ENCODE assay signal across 8 cellular contexts in genomic region chrX:130170752-130171445, GRCh38.
DNase-seq lines count a peak whose midpoint lies in the region; ATAC-seq and TF ChIP-seq lines count a peak whose summit lies in the region.

No MANE protein-coding gene starts in this region.

- no peak overlapping the region for H3K27ac ChIP-seq in ACC112 (ENCODE audit: low read depth, low read length)

- H3K36me3 Mint-ChIP-seq in stimulated activated memory B cell treated with anti-CD40 and anti-IgM and Interleukin-4, amounts not matched to agents 10 μg/mL and 1 μg/mL and 100 μg/mL, for 72 hours: no peaks in the 10 kb centered on the region

- DNase-seq in NCI-H226 (peak; percentile 65), midbrain (lab: John Stamatoyannopoulos, UW) (peak; percentile 89)
- DNase-seq in activated CD4-positive, alpha-beta T cell treated with anti-CD3 and anti-CD28 coated beads, Interleukin-2, amount 50 U/mL, for 48 hours: peak; percentile 60 to 71
- DNase-seq in effector CD4-positive, alpha-beta T cell: peak; percentile 52

- H3K4me3 ChIP-seq in ACC112 (ENCODE audit: low read depth, low read length): peak overlapping the region; percentile 71

- H3K27ac Mint-ChIP-seq in stimulated activated memory B cell treated with anti-CD40 and anti-IgM and Interleukin-4, amounts not matched to agents 10 μg/mL and 1 μg/mL and 100 μg/mL, for 72 hours: peak overlapping the region; percentile 85

- peaks cover 34% of the 10 kb centered on the region for H3K4me1 Mint-ChIP-seq in stimulated activated memory B cell treated with anti-CD40 and anti-IgM and Interleukin-4, amounts not matched to agents 10 μg/mL and 1 μg/mL and 100 μg/mL, for 72 hours

- H3K27me3 Mint-ChIP-seq in stimulated activated memory B cell treated with anti-CD40 and anti-IgM and Interleukin-4, amounts not matched to agents 10 μg/mL and 1 μg/mL and 100 μg/mL, for 72 hours: no peaks in the 10 kb centered on the region

- H3K79me2 ChIP-seq in ACC112 (ENCODE audit: control insufficient read depth, insufficient read depth, low read length, unreplicated experiment): peaks cover 2% of the 10 kb centered on the region

- H3K4me3 Mint-ChIP-seq in stimulated activated memory B cell treated with anti-CD40 and anti-IgM and Interleukin-4, amounts not matched to agents 10 μg/mL and 1 μg/mL and 100 μg/mL, for 72 hours: peak overlapping the region; percentile 87

- H3K27me3 ChIP-seq in ACC112 (ENCODE audit: insufficient read depth, low read length): no peaks in the 10 kb centered on the region

- peak; percentile 51 for TF ChIP-seq POLR2A in GM18526 (IDR thresholded peaks at IDR 0.05; ENCODE audit: extremely low read depth, insufficient read length)

- H3K4me1 ChIP-seq in ACC112 (ENCODE audit: control insufficient read depth, insufficient read depth, low read length, unreplicated experiment): peaks cover 29% of the 10 kb centered on the region

- H3K36me3 ChIP-seq in ACC112 (ENCODE audit: insufficient read depth, low read length): no peaks in the 10 kb centered on the region

- peak; percentile 59 for ATAC-seq in HG03064 (IDR thresholded peaks at IDR 0.05; ENCODE audit: low read depth, unreplicated experiment)
- peak; percentile 89 for ATAC-seq in stimulated activated memory B cell treated with anti-CD40 and anti-IgM and Interleukin-4, amounts not matched to agents 10 μg/mL and 1 μg/mL and 100 μg/mL, for 72 hours

- no peaks in the 10 kb centered on the region for H3K9me3 Mint-ChIP-seq in stimulated activated memory B cell treated with anti-CD40 and anti-IgM and Interleukin-4, amounts not matched to agents 10 μg/mL and 1 μg/mL and 100 μg/mL, for 72 hours

- H2AFZ ChIP-seq in ACC112 (ENCODE audit: low read length, unreplicated experiment): no peak overlapping the region
